Comparison of ENCODE assay signal across 30 cellular contexts in genomic region chr5:118008779-118009178, GRCh38.
"Had no signal": no experiment of that assay in that cellular context is flagged by ENCODE, and none has a peak within 500 bp of the region (broad histone marks: within the 10 kb centered on the region; RNA-seq: fewer than 3 reads in every experiment).

No MANE protein-coding gene starts in this region.

- H3K27me3 Mint-ChIP-seq: activated B cell treated with CpG ODN at 0.5 μM for 24 hours; activated CD8-positive, alpha-beta T cell treated with anti-CD3 and anti-CD28 coated beads for 36 hours; activated naive CD4-positive, alpha-beta T cell treated with anti-CD3 and anti-CD28 coated beads, Interleukin-2, amount 50 U/mL, for 24 hours; activated naive CD8-positive, alpha-beta T cell treated with anti-CD3 and anti-CD28 coated beads for 36 hours; activated naive CD8-positive, alpha-beta T cell treated with anti-CD3 and anti-CD28 coated beads, Interleukin-2, amount 50 U/mL, for 24 hours; activated T-helper 17 cell treated with anti-CD3 and anti-CD28 coated beads, Interleukin-2, amount 50 U/mL, for 72 hours; effector memory CD8-positive, alpha-beta T cell had no signal

- H3K9me3 ChIP-seq: adrenal gland, body of pancreas, esophagus muscularis mucosa, gastroesophageal sphincter had no signal

- FAIRE-seq: colon had no signal

- H3K27ac Mint-ChIP-seq: activated B cell treated with CpG ODN at 0.5 μM for 24 hours; activated CD8-positive, alpha-beta T cell treated with anti-CD3 and anti-CD28 coated beads for 36 hours; activated naive CD4-positive, alpha-beta T cell treated with anti-CD3 and anti-CD28 coated beads, Interleukin-2, amount 50 U/mL, for 24 hours; activated naive CD8-positive, alpha-beta T cell treated with anti-CD3 and anti-CD28 coated beads for 36 hours; activated naive CD8-positive, alpha-beta T cell treated with anti-CD3 and anti-CD28 coated beads, Interleukin-2, amount 50 U/mL, for 24 hours; activated T-helper 17 cell treated with anti-CD3 and anti-CD28 coated beads, Interleukin-2, amount 50 U/mL, for 72 hours; effector memory CD8-positive, alpha-beta T cell had no signal

- H3K36me3 Mint-ChIP-seq: activated naive CD4-positive, alpha-beta T cell treated with anti-CD3 and anti-CD28 coated beads, Interleukin-2, amount 50 U/mL, for 24 hours; activated naive CD8-positive, alpha-beta T cell treated with anti-CD3 and anti-CD28 coated beads for 36 hours had no signal

- DNase-seq: activated B cell treated with CpG ODN at 0.5 μM for 24 hours; activated CD4-positive, alpha-beta T cell treated with anti-CD3 and anti-CD28 coated beads for 48 hours; activated CD4-positive, alpha-beta T cell treated with anti-CD3 and anti-CD28 coated beads, Interleukin-2, amount 50 U/mL, for 1 hour; activated CD4-positive, alpha-beta T cell treated with anti-CD3 and anti-CD28 coated beads, Interleukin-2, amount 50 U/mL, for 48 hours; activated CD8-positive, alpha-beta memory T cell treated with anti-CD3 and anti-CD28 coated beads for 24 hours; activated CD8-positive, alpha-beta T cell treated with anti-CD3 and anti-CD28 coated beads for 36 hours; activated effector memory CD4-positive, alpha-beta T cell treated with Interleukin-2 at 50 U/mL for 16 hours; activated gamma-delta T cell treated with Interleukin-2 at 50 U/mL for 16 hours; activated naive CD4-positive, alpha-beta T cell treated with Interleukin-2 at 50 U/mL for 16 hours; activated naive CD8-positive, alpha-beta T cell treated with anti-CD3 and anti-CD28 coated beads for 36 hours; activated naive CD8-positive, alpha-beta T cell treated with anti-CD3 and anti-CD28 coated beads, Interleukin-2, amount 50 U/mL, for 24 hours; activated T-cell treated with anti-CD3 and anti-CD28 coated beads, Interleukin-2, amount 50 U/mL, for 4 hours; adrenal gland; amygdala; aorta; body of pancreas; caudate nucleus; cortex of kidney; dermis blood vessel endothelial cell; effector CD4-positive, alpha-beta T cell; effector memory CD8-positive, alpha-beta T cell; erythroblast; foreskin keratinocyte; head of caudate nucleus; T-helper 2 cell had no signal

- H3K4me1 Mint-ChIP-seq: activated B cell treated with CpG ODN at 0.5 μM for 24 hours; activated naive CD4-positive, alpha-beta T cell treated with anti-CD3 and anti-CD28 coated beads, Interleukin-2, amount 50 U/mL, for 24 hours; activated naive CD8-positive, alpha-beta T cell treated with anti-CD3 and anti-CD28 coated beads for 36 hours; activated naive CD8-positive, alpha-beta T cell treated with anti-CD3 and anti-CD28 coated beads, Interleukin-2, amount 50 U/mL, for 24 hours; activated T-helper 17 cell treated with anti-CD3 and anti-CD28 coated beads, Interleukin-2, amount 50 U/mL, for 72 hours had no signal

- H3K9me3 Mint-ChIP-seq: activated B cell treated with CpG ODN at 0.5 μM for 24 hours; activated CD8-positive, alpha-beta T cell treated with anti-CD3 and anti-CD28 coated beads for 36 hours; activated naive CD4-positive, alpha-beta T cell treated with anti-CD3 and anti-CD28 coated beads, Interleukin-2, amount 50 U/mL, for 24 hours; activated naive CD8-positive, alpha-beta T cell treated with anti-CD3 and anti-CD28 coated beads for 36 hours; activated naive CD8-positive, alpha-beta T cell treated with anti-CD3 and anti-CD28 coated beads, Interleukin-2, amount 50 U/mL, for 24 hours had no signal

- H3K4me1 ChIP-seq: adrenal gland, body of pancreas, foreskin keratinocyte had no signal

- H3K36me3 ChIP-seq: adrenal gland, esophagus muscularis mucosa, gastroesophageal sphincter had no signal

- H3K4me3 Mint-ChIP-seq: activated B cell treated with CpG ODN at 0.5 μM for 24 hours; activated CD8-positive, alpha-beta T cell treated with anti-CD3 and anti-CD28 coated beads for 36 hours; activated naive CD4-positive, alpha-beta T cell treated with anti-CD3 and anti-CD28 coated beads, Interleukin-2, amount 50 U/mL, for 24 hours; activated naive CD8-positive, alpha-beta T cell treated with anti-CD3 and anti-CD28 coated beads for 36 hours; activated naive CD8-positive, alpha-beta T cell treated with anti-CD3 and anti-CD28 coated beads, Interleukin-2, amount 50 U/mL, for 24 hours; activated T-cell treated with anti-CD3 and anti-CD28 coated beads, Interleukin-2, amount 50 U/mL, for 4 hours; activated T-helper 17 cell treated with anti-CD3 and anti-CD28 coated beads, Interleukin-2, amount 50 U/mL, for 72 hours; effector memory CD8-positive, alpha-beta T cell had no signal

- H3K27ac ChIP-seq: adrenal gland, body of pancreas, esophagus muscularis mucosa, foreskin keratinocyte, gastroesophageal sphincter had no signal

- H3K4me3 ChIP-seq: adrenal gland, body of pancreas, esophagus muscularis mucosa, gastroesophageal sphincter had no signal
